ENCODE assay signal across 1 cellular context in the genomic region with DNA sequence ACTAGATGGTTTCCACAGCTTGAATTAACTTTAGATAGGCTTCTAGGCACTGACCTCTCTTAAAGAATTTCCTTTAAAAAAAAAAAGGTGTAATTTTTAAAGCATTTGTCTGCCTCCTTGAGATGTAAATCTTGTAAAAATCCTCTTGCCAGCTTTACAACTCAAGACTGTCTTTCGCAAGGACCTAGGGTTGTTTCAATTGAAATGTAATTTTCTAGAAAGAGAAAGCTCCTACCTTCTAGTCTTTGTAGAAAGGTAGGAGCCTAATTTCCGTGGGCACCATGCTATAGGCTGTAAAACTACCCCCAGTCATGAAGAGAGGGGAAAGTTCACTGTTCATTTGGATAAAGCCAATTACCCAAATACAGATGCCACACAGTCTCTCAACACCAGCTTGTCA.
TF ChIP-seq lines count a peak whose summit lies in the region.

No MANE protein-coding gene starts in this region.

TF ChIP-seq in WTC11, 78 proteins besides CTCF, POLR2A, EP300 and RAD21 (continued from another document):
- TF ChIP-seq, protein P1, sequence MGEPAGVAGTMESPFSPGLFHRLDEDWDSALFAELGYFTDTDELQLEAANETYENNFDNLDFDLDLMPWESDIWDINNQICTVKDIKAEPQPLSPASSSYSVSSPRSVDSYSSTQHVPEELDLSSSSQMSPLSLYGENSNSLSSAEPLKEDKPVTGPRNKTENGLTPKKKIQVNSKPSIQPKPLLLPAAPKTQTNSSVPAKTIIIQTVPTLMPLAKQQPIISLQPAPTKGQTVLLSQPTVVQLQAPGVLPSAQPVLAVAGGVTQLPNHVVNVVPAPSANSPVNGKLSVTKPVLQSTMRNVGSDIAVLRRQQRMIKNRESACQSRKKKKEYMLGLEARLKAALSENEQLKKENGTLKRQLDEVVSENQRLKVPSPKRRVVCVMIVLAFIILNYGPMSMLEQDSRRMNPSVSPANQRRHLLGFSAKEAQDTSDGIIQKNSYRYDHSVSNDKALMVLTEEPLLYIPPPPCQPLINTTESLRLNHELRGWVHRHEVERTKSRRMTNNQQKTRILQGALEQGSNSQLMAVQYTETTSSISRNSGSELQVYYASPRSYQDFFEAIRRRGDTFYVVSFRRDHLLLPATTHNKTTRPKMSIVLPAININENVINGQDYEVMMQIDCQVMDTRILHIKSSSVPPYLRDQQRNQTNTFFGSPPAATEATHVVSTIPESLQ (CRISPR knock-in tag; IDR thresholded peaks at IDR 0.05) = no peak
- TF ChIP-seq NR1H2 (CRISPR knock-in tag; IDR thresholded peaks at IDR 0.05) = no peak
- no peak for TF ChIP-seq ZNF416 (CRISPR knock-in tag; IDR thresholded peaks at IDR 0.05)
- TF ChIP-seq, protein P2, sequence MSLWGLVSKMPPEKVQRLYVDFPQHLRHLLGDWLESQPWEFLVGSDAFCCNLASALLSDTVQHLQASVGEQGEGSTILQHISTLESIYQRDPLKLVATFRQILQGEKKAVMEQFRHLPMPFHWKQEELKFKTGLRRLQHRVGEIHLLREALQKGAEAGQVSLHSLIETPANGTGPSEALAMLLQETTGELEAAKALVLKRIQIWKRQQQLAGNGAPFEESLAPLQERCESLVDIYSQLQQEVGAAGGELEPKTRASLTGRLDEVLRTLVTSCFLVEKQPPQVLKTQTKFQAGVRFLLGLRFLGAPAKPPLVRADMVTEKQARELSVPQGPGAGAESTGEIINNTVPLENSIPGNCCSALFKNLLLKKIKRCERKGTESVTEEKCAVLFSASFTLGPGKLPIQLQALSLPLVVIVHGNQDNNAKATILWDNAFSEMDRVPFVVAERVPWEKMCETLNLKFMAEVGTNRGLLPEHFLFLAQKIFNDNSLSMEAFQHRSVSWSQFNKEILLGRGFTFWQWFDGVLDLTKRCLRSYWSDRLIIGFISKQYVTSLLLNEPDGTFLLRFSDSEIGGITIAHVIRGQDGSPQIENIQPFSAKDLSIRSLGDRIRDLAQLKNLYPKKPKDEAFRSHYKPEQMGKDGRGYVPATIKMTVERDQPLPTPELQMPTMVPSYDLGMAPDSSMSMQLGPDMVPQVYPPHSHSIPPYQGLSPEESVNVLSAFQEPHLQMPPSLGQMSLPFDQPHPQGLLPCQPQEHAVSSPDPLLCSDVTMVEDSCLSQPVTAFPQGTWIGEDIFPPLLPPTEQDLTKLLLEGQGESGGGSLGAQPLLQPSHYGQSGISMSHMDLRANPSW (CRISPR knock-in tag; conservative IDR thresholded peaks at IDR 0.05; ENCODE audit: low read depth) = no peak
- TF ChIP-seq, protein P3, sequence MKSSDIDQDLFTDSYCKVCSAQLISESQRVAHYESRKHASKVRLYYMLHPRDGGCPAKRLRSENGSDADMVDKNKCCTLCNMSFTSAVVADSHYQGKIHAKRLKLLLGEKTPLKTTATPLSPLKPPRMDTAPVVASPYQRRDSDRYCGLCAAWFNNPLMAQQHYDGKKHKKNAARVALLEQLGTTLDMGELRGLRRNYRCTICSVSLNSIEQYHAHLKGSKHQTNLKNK (CRISPR knock-in tag; IDR thresholded peaks at IDR 0.05) = no peak
- TF ChIP-seq, protein P4, sequence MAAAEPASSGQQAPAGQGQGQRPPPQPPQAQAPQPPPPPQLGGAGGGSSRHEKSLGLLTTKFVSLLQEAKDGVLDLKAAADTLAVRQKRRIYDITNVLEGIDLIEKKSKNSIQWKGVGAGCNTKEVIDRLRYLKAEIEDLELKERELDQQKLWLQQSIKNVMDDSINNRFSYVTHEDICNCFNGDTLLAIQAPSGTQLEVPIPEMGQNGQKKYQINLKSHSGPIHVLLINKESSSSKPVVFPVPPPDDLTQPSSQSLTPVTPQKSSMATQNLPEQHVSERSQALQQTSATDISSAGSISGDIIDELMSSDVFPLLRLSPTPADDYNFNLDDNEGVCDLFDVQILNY (CRISPR knock-in tag; IDR thresholded peaks at IDR 0.05) = no peak
- TF ChIP-seq FOXP1 (CRISPR knock-in tag; IDR thresholded peaks at IDR 0.05; ENCODE audit: borderline replicate concordance) = no peak
- no peak for TF ChIP-seq ZNF263 (CRISPR knock-in tag; IDR thresholded peaks at IDR 0.05; ENCODE audit: low read depth)
- TF ChIP-seq EMX1 (CRISPR knock-in tag; IDR thresholded peaks at IDR 0.05) = no peak
- TF ChIP-seq CREM (CRISPR knock-in tag; IDR thresholded peaks at IDR 0.05) = no peak
- TF ChIP-seq TEAD4 (CRISPR knock-in tag; IDR thresholded peaks at IDR 0.05) = no peak
